Comparison of ENCODE assay signal across 32 cellular contexts in the genomic region with DNA sequence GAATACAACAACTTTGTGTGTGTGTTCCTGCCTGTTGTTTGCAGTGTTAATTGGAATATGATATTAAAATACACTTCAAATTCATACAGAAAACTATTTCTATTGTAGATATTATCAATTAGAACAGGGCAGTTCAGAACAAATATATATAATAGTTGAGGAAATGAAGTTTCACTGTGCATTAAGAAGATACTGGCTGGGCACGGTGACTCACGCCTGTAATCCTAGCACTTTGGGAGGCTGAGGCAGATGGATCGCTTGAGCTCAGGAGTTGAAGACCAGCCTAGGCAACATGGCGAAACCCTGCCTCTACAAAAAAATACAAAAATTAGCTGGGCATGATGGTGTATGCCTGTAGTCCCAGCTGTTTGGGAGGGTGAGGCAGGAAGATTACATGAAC.
DNase-seq lines count a peak whose midpoint lies in the region; ATAC-seq and TF ChIP-seq lines count a peak whose summit lies in the region.
"Had no signal": no experiment of that assay in that cellular context is flagged by ENCODE, and none has a peak within 500 bp of the region (broad histone marks: within the 10 kb centered on the region; RNA-seq: fewer than 3 reads in every experiment).

No MANE protein-coding gene starts in this region.

- no peak for ATAC-seq in RWPE2 (ENCODE audit: low read depth)
- ATAC-seq: CD8-positive, alpha-beta T cell; stimulated activated naive CD8-positive, alpha-beta T cell treated with anti-CD3 and anti-CD28 coated beads, Interleukin-15, amount 100 ng/mL, for 72 hours had no signal

- no peaks in the 10 kb centered on the region for H3K27me3 ChIP-seq in breast epithelium
- no peaks in the 10 kb centered on the region for H3K27me3 ChIP-seq in RWPE2 (ENCODE audit: insufficient read depth, poor library complexity, severe bottlenecking)
- H3K27me3 ChIP-seq in smooth muscle cell (ENCODE audit: low read depth), result no peaks in the 10 kb centered on the region
- H3K27me3 ChIP-seq: cardiac muscle cell, colonic mucosa, neural progenitor cell, thyroid gland, uterus had no signal

- no peaks in the 10 kb centered on the region for H3K4me1 ChIP-seq in breast epithelium
- H3K4me1 ChIP-seq in RWPE2 (ENCODE audit: insufficient read depth, poor library complexity, severe bottlenecking), result peaks cover 52% of the 10 kb centered on the region
- H3K4me1 ChIP-seq in smooth muscle cell (ENCODE audit: low read depth), result peaks cover 10% of the 10 kb centered on the region
- H3K4me1 ChIP-seq: neural progenitor cell, uterus had no signal

- POLR2A ChIA-PET in MCF 10A (lab: Yijun Ruan, JAX), result interaction anchor here (0.7 to 6.8 kb wide), 21 partner anchors 11 to 667 kb away, joined by 3 to 98 read pairs (median 5); partner anchors contain the start of gene ASAP2

- peak; percentile 40 for DNase-seq in MCF 10A (ENCODE audit: unreplicated experiment)
- no peak for DNase-seq in breast epithelium (ENCODE audit: low spot score in 2 of 2)
- DNase-seq in RWPE2 (ENCODE audit: low spot score), result no peak
- DNase-seq in epithelial cell of prostate (ENCODE audit: low read depth, low spot score), result no peak
- DNase-seq in smooth muscle cell (lab: John Stamatoyannopoulos, UW; ENCODE audit: unreplicated experiment), result no peak
- DNase-seq in NCI-H2029 (lab: John Stamatoyannopoulos, UW), result no peak
- DNase-seq in substantia nigra (lab: John Stamatoyannopoulos, UW), result no peak
- no peak for DNase-seq in hypothalamus (lab: John Stamatoyannopoulos, UW)
- DNase-seq: 8988T; activated CD4-positive, alpha-beta T cell treated with anti-CD3 and anti-CD28 coated beads, Interleukin-2, amount 50 U/mL, for 1 hour; activated CD4-positive, CD25-positive, alpha-beta regulatory T cell; activated effector memory CD4-positive, alpha-beta T cell treated with anti-CD3 and anti-CD28 coated beads, Interleukin-2, amount 50 U/mL, for 16 hours; activated T-cell treated with anti-CD3 and anti-CD28 coated beads, Interleukin-2, amount 50 U/mL, for 1 hour; CD8-positive, alpha-beta T cell; colonic mucosa; effector CD4-positive, alpha-beta T cell; erythroblast; islet precursor cell; left ventricle myocardium inferior; NCI-H1092; NCI-H187 treated with DMSO at 0.1 percent for 48 hours; NCI-H526; SIG-M5; stimulated activated CD4-positive, alpha-beta T cell treated with anti-CD3 and anti-CD28 coated beads, Interleukin-12 subunit alpha, Interleukin-12 subunit beta, amount 100 ng/mL, for 4 hours; stimulated activated CD4-positive, alpha-beta T cell treated with anti-CD3 and anti-CD28 coated beads, Interleukin-2, amount 100 ng/mL, for 48 hours; stimulated activated naive CD8-positive, alpha-beta T cell treated with anti-CD3 and anti-CD28 coated beads, Interleukin-15, amount 100 ng/mL, for 72 hours; thyroid gland; uterus had no signal

- peaks cover 56% of the 10 kb centered on the region for H3K4me1 Mint-ChIP-seq in MCF 10A (ENCODE audit: insufficient read depth, unreplicated experiment)
- H3K4me1 Mint-ChIP-seq: stimulated activated naive CD8-positive, alpha-beta T cell treated with anti-CD3 and anti-CD28 coated beads, Interleukin-15, amount 100 ng/mL, for 72 hours had no signal

- H2AFZ ChIP-seq in smooth muscle cell (ENCODE audit: low read depth), result no peak overlapping the region
- H2AFZ ChIP-seq: neural progenitor cell had no signal

- peak overlapping the region; percentile 30 for H3K4me2 ChIP-seq in smooth muscle cell
- H3K4me2 ChIP-seq: neural progenitor cell had no signal

- peaks cover 4% of the 10 kb centered on the region for H3K79me2 ChIP-seq in smooth muscle cell (ENCODE audit: low read depth)

- no peak for TF ChIP-seq POLR2A in breast epithelium (IDR thresholded peaks at IDR 0.05)

- H3K4me3 Mint-ChIP-seq in MCF 10A (ENCODE audit: unreplicated experiment), result no peak overlapping the region
- H3K4me3 Mint-ChIP-seq: activated naive CD8-positive, alpha-beta T cell; CD8-positive, alpha-beta T cell; neural progenitor cell; stimulated activated naive CD8-positive, alpha-beta T cell treated with anti-CD3 and anti-CD28 coated beads, Interleukin-15, amount 100 ng/mL, for 72 hours had no signal

- BruUV-seq in MCF 10A (replicated peaks; lab: Mats Ljungman, UMichigan), result no TSS peak

- no peaks in the 10 kb centered on the region for H4K20me1 ChIP-seq in smooth muscle cell (ENCODE audit: low read depth)

- no peaks in the 10 kb centered on the region for H3K27me3 Mint-ChIP-seq in MCF 10A (ENCODE audit: insufficient read depth, unreplicated experiment)
- H3K27me3 Mint-ChIP-seq: stimulated activated naive CD8-positive, alpha-beta T cell treated with anti-CD3 and anti-CD28 coated beads, Interleukin-15, amount 100 ng/mL, for 72 hours had no signal

- H3K9me3 ChIP-seq in breast epithelium (no peaks in the 10 kb centered on the region), RWPE2 (ENCODE audit: severe bottlenecking) (no peaks in the 10 kb centered on the region), smooth muscle cell (replicated peaks; ENCODE audit: low read depth) (no peaks in the 10 kb centered on the region)
- H3K9me3 ChIP-seq: colonic mucosa, HAP-1, left ventricle myocardium inferior, thyroid gland, uterus had no signal

- H3K4me3 ChIP-seq in breast epithelium (no peak overlapping the region), RWPE2 (ENCODE audit: severe bottlenecking) (no peak overlapping the region), smooth muscle cell (no peak overlapping the region)
- H3K4me3 ChIP-seq: cardiac muscle cell, colonic mucosa, HAP-1, left ventricle myocardium inferior, neural progenitor cell, thyroid gland, uterus had no signal

- peak overlapping the region; percentile 84 for H3K27ac Mint-ChIP-seq in MCF 10A (ENCODE audit: low read depth, unreplicated experiment)
- H3K27ac Mint-ChIP-seq: activated naive CD8-positive, alpha-beta T cell; CD8-positive, alpha-beta T cell; neural progenitor cell; stimulated activated naive CD8-positive, alpha-beta T cell treated with anti-CD3 and anti-CD28 coated beads, Interleukin-15, amount 100 ng/mL, for 72 hours had no signal

- 52% methylated on average over 4 of the region's 4 CpGs for WGBS in smooth muscle cell (ENCODE audit: low lambda C conversion rate)

- H3K36me3 ChIP-seq in breast epithelium (no peaks in the 10 kb centered on the region), RWPE2 (ENCODE audit: low read depth) (peaks cover 38% of the 10 kb centered on the region), smooth muscle cell (ENCODE audit: low read depth) (peaks cover 5% of the 10 kb centered on the region)
- H3K36me3 ChIP-seq: cardiac muscle cell, colonic mucosa, HAP-1, neural progenitor cell, thyroid gland, uterus had no signal

- CTCF ChIA-PET in MCF 10A (lab: Yijun Ruan, JAX), result interaction anchor here (0.6 to 1.4 kb wide), 3 partner anchors 37 to 143 kb away, joined by 3 to 5 read pairs (median 3); partner anchors contain the start of gene ASAP2

- H3K9ac ChIP-seq in smooth muscle cell (ENCODE audit: low read depth), result no peak overlapping the region
- H3K9ac ChIP-seq: neural progenitor cell had no signal

- TF ChIP-seq CTCF in MCF 10A (IDR thresholded peaks at IDR 0.05; ENCODE audit: unreplicated experiment), result no peak
- TF ChIP-seq CTCF in breast epithelium (IDR thresholded peaks at IDR 0.05), result no peak
- TF ChIP-seq CTCF in RWPE2 (IDR thresholded peaks at IDR 0.05; ENCODE audit: poor library complexity, severe bottlenecking), result no peak
- TF ChIP-seq CTCF in smooth muscle cell (IDR thresholded peaks at IDR 0.05; ENCODE audit: borderline replicate concordance, insufficient read depth, poor library complexity, severe bottlenecking), result no peak

- intact Hi-C loops in MCF 10A (cut with micrococcal nuclease) (loop anchor here (2.0 kb wide), 3 partner anchors 35 to 141 kb away; no protein-coding TSS in a partner anchor), breast epithelium (cut with DNase I; ENCODE audit: low total_unique reads) (no loop called here)

- no peaks in the 10 kb centered on the region for H3K9me3 Mint-ChIP-seq in MCF 10A (ENCODE audit: unreplicated experiment)
- H3K9me3 Mint-ChIP-seq: CD8-positive, alpha-beta T cell; neural progenitor cell; stimulated activated naive CD8-positive, alpha-beta T cell treated with anti-CD3 and anti-CD28 coated beads, Interleukin-15, amount 100 ng/mL, for 72 hours had no signal

- peaks cover 3% of the 10 kb centered on the region for H3F3A ChIP-seq in smooth muscle cell (ENCODE audit: low read depth)

- H3K36me3 Mint-ChIP-seq in MCF 10A (ENCODE audit: insufficient read depth, unreplicated experiment), result peaks cover 26% of the 10 kb centered on the region
- H3K36me3 Mint-ChIP-seq: activated naive CD8-positive, alpha-beta T cell; CD8-positive, alpha-beta T cell had no signal

- H3K27ac ChIP-seq in breast epithelium, result no peak overlapping the region
- H3K27ac ChIP-seq in RWPE2 (ENCODE audit: poor library complexity, severe bottlenecking), result peak overlapping the region; percentile 98
- H3K27ac ChIP-seq in epithelial cell of prostate, result peak overlapping the region; percentile 100
- H3K27ac ChIP-seq in smooth muscle cell (ENCODE audit: low read depth), result peak overlapping the region; percentile 93
- no peak overlapping the region for H3K27ac ChIP-seq in substantia nigra (ENCODE audit: low read depth, low read length, poor library complexity, severe bottlenecking)
- H3K27ac ChIP-seq: cardiac muscle cell, colonic mucosa, left ventricle myocardium inferior, neural progenitor cell, thyroid gland, uterus had no signal

Comparison
In these comparisons a context has a peak if more than half of its experiments do, and no peak if none do; other contexts are left out.
1. H3K27ac ChIP-seq: peak in RWPE2 (single experiment), epithelial cell of prostate (single experiment) and smooth muscle cell (single experiment); none in breast epithelium (0 of 2) and substantia nigra (single experiment).